In the genomic region with DNA sequence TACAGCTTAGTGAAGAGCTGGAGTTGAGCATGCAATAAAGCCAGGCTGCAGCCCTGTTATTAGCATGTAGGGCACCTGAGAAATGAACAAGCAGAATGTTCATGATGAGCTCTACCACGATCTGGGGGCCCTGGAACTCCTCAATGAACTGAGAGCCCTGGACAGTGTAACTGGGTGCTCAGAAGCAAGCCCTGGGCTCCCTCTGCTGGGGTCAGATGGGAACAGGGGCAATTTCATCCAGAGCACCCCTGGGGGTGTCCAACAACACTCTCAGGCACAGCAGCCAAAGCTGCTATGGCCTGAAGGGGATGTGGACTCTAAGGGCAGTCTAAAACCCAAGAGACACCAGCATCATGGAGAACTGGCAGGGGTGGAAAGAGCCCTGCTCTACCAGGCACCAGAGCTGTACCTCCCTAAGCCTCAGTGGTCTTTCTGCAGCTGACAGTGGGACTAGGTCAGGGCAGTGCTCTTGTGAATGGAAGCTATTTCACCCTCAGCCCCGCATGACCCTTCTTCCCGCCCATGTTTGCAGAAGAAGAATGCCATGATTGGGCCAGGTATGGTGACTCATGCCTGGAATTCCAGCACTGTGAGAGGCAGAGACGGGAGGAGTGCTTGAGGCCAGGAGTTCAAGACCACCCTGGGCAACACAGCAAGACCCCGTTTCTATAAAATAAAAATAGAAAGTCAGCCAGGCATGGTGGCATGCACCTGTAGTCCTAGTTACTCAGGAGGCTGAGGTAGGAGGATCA, we compare ENCODE assay signal across 9 cellular contexts. TPM values are rescaled to one million over a fixed set of nuclear protein-coding genes. Genes with fewer than 3 reads are reported as not detected.
DNase-seq lines count a peak whose midpoint lies in the region; ATAC-seq and TF ChIP-seq lines count a peak whose summit lies in the region.
"Had no signal": no experiment of that assay in that cellular context is flagged by ENCODE, and none has a peak within 500 bp of the region (broad histone marks: within the 10 kb centered on the region; RNA-seq: fewer than 3 reads in every experiment).

No MANE protein-coding gene starts in this region.

- no peaks in the 10 kb centered on the region for H3K27me3 Mint-ChIP-seq in MCF 10A (ENCODE audit: insufficient read depth, unreplicated experiment)
- H3K27me3 Mint-ChIP-seq: activated naive CD4-positive, alpha-beta T cell treated with anti-CD3 and anti-CD28 coated beads, Interleukin-2, amount 50 U/mL, for 24 hours had no signal

- BruUV-seq in OCI-LY7 (replicated peaks; lab: Mats Ljungman, UMichigan) (no TSS peak), MCF 10A (replicated peaks; lab: Mats Ljungman, UMichigan) (no TSS peak)

- no peak overlapping the region for H3K4me2 ChIP-seq in OCI-LY7 (ENCODE audit: low read length)

- CTCF ChIA-PET in OCI-LY7 (lab: Charles Lee; ENCODE audit: unreplicated experiment), result interaction anchor here (0.6 kb wide), 1 partner anchor 161 kb away, joined by 3 read pairs; no protein-coding TSS in a partner anchor
- CTCF ChIA-PET in MCF 10A (lab: Yijun Ruan, JAX), result interaction anchor here (0.7 to 2.3 kb wide), 9 partner anchors 14 to 134 kb away, joined by 3 to 15 read pairs (median 5); partner anchors contain the start of gene THOC5

- ATAC-seq in lower lobe of right lung, result peak; percentile 61 to 68
- ATAC-seq in GM18520 (IDR thresholded peaks at IDR 0.05; ENCODE audit: unreplicated experiment), result no peak
- ATAC-seq in GM21526 (IDR thresholded peaks at IDR 0.05; ENCODE audit: low FRiP score, unreplicated experiment), result no peak

- intact Hi-C loops in OCI-LY7 (cut with micrococcal nuclease; ENCODE audit: unreplicated experiment), result loop anchor here (1.0 to 10.0 kb wide), 2 partner anchors 129 to 220 kb away; partner anchors contain the start of gene GAS2L1
- intact Hi-C loops in MCF 10A (cut with micrococcal nuclease), result loop anchor here (1.0 kb wide), 1 partner anchor 129 kb away; no protein-coding TSS in a partner anchor
- intact Hi-C loops in lower lobe of right lung (cut with DNase I), result no loop called here

- H3K27me3 ChIP-seq in lower lobe of right lung (ENCODE audit: low read depth), result no peaks in the 10 kb centered on the region

- H3K36me3 Mint-ChIP-seq in MCF 10A (ENCODE audit: insufficient read depth, unreplicated experiment), result peaks cover 75% of the 10 kb centered on the region

- H3K79me2 ChIP-seq in OCI-LY7 (ENCODE audit: insufficient read depth, low read depth, low read length), result no peaks in the 10 kb centered on the region

- no peaks in the 10 kb centered on the region for H4K20me1 ChIP-seq in OCI-LY7 (ENCODE audit: insufficient read depth, low read length)

- H3K4me3 ChIP-seq in OCI-LY7 (ENCODE audit: low read depth, low read length, poor library complexity, severe bottlenecking) (no peak overlapping the region), lower lobe of right lung (no peak overlapping the region)

- H2AFZ ChIP-seq in OCI-LY7 (ENCODE audit: low read length), result no peak overlapping the region

- peak; percentile 4 for DNase-seq in activated T-cell treated with anti-CD3 and anti-CD28 coated beads for 1 hour (ENCODE audit: low read depth)
- no peak for DNase-seq in activated T-cell treated with anti-CD3 and anti-CD28 coated beads for 4 hours
- peak; percentile 60 for DNase-seq in OCI-LY7 (ENCODE audit: low spot score)
- peak; percentile 26 for DNase-seq in MCF 10A (ENCODE audit: unreplicated experiment)
- DNase-seq in lower lobe of right lung, result no peak
- DNase-seq in NCI-H524 treated with DMSO at 0.1 percent for 48 hours (lab: John Stamatoyannopoulos, UW), result no peak

- POLR2A ChIA-PET in OCI-LY7 (lab: Charles Lee) (interaction anchor here (0.7 kb wide), 1 partner anchor 67 kb away, joined by 3 read pairs; no protein-coding TSS in a partner anchor), MCF 10A (lab: Yijun Ruan, JAX) (interaction anchor here (1.4 kb wide), 1 partner anchor 29 kb away, joined by 5 read pairs; the partner anchor contains the start of gene THOC5)

- H3K4me3 Mint-ChIP-seq in MCF 10A (ENCODE audit: unreplicated experiment), result no peak overlapping the region
- H3K4me3 Mint-ChIP-seq: activated naive CD4-positive, alpha-beta T cell treated with anti-CD3 and anti-CD28 coated beads, Interleukin-2, amount 50 U/mL, for 24 hours had no signal

- H3K9me3 ChIP-seq in OCI-LY7 (ENCODE audit: low read length), result no peaks in the 10 kb centered on the region
- H3K9me3 ChIP-seq in lower lobe of right lung, result no peaks in the 10 kb centered on the region

- no peaks in the 10 kb centered on the region for H3K9me3 Mint-ChIP-seq in MCF 10A (ENCODE audit: unreplicated experiment)
- H3K9me3 Mint-ChIP-seq: activated naive CD4-positive, alpha-beta T cell treated with anti-CD3 and anti-CD28 coated beads, Interleukin-2, amount 50 U/mL, for 24 hours had no signal

- TF ChIP-seq CTCF in OCI-LY7 (conservative IDR thresholded peaks at IDR 0.05; ENCODE audit: low read length), result peak; percentile 77
- peak; percentile 26 for TF ChIP-seq CTCF in MCF 10A (IDR thresholded peaks at IDR 0.05; ENCODE audit: unreplicated experiment)
- peak; percentile 15 for TF ChIP-seq CTCF in lower lobe of right lung (IDR thresholded peaks at IDR 0.05)

- H3K36me3 ChIP-seq in OCI-LY7 (ENCODE audit: insufficient read depth, low read length) (peaks cover 86% of the 10 kb centered on the region), lower lobe of right lung (peaks cover 97% of the 10 kb centered on the region)

- H3K27ac ChIP-seq in OCI-LY7 (ENCODE audit: low read depth, low read length, poor library complexity, severe bottlenecking), result no peak overlapping the region
- no peak overlapping the region for H3K27ac ChIP-seq in lower lobe of right lung

- H3K4me1 ChIP-seq in OCI-LY7 (ENCODE audit: insufficient read depth, low read length, poor library complexity, severe bottlenecking) (peaks cover 3% of the 10 kb centered on the region), lower lobe of right lung (no peaks in the 10 kb centered on the region)

- H3K27ac Mint-ChIP-seq in MCF 10A (ENCODE audit: low read depth, unreplicated experiment), result no peak overlapping the region
- H3K27ac Mint-ChIP-seq: activated naive CD4-positive, alpha-beta T cell treated with anti-CD3 and anti-CD28 coated beads, Interleukin-2, amount 50 U/mL, for 24 hours had no signal

- H3K9me2 ChIP-seq in OCI-LY7 (ENCODE audit: insufficient read depth, low read length), result no peaks in the 10 kb centered on the region

- H3K4me1 Mint-ChIP-seq in MCF 10A (ENCODE audit: insufficient read depth, unreplicated experiment), result no peaks in the 10 kb centered on the region
- H3K4me1 Mint-ChIP-seq: activated naive CD4-positive, alpha-beta T cell treated with anti-CD3 and anti-CD28 coated beads, Interleukin-2, amount 50 U/mL, for 24 hours had no signal

RNA-seq across cellular contexts. Expression of gene THOC5, which starts 28.9 kb away (rescaled TPM):
- 35.9 and 38.5 TPM in 2 replicates for total RNA-seq in OCI-LY7 (2014; rRNA removed; shearing (Covaris generic))
- total RNA-seq in OCI-LY7 (2022), result 52.7 and 56.7 TPM in 2 replicates
- total RNA-seq in MCF 10A (2022), result 50.3 and 51.3 TPM in 2 replicates
- total RNA-seq in lower lobe of right lung, result 34.4 TPM

RNA-seq across cellular contexts. Expression of gene NEFH, which starts 44.6 kb away (rescaled TPM):
- not detected in 2 replicates for total RNA-seq in OCI-LY7 (2014; rRNA removed; shearing (Covaris generic))
- total RNA-seq in OCI-LY7 (2022) (not detected in 2 replicates), MCF 10A (2022) (not detected in 2 replicates), lower lobe of right lung (1.0 TPM)

RNA-seq across cellular contexts. Expression of gene NIPSNAP1, which starts 56.3 kb away (rescaled TPM):
- total RNA-seq in OCI-LY7 (2014; rRNA removed; shearing (Covaris generic)), result 49.4 and 51.8 TPM in 2 replicates
- total RNA-seq in OCI-LY7 (2022), result 61.1 and 61.9 TPM in 2 replicates
- total RNA-seq in MCF 10A (2022), result 23.4 and 27.2 TPM in 2 replicates
- 22.3 TPM for total RNA-seq in lower lobe of right lung

Comparison
In these comparisons a context has a peak if more than half of its experiments do, and no peak if none do; other contexts are left out.
1. DNase-seq: peak in activated T-cell treated with anti-CD3 and anti-CD28 coated beads for 1 hour (single experiment), OCI-LY7 (single experiment) and MCF 10A (single experiment); none in activated T-cell treated with anti-CD3 and anti-CD28 coated beads for 4 hours (single experiment), lower lobe of right lung (single experiment) and NCI-H524 treated with DMSO at 0.1 percent for 48 hours (single experiment).
2. CTCF ChIP-seq: peak in every context shown above with its lines; median percentile 77 in OCI-LY7; 26 in MCF 10A; 15 in lower lobe of right lung.
3. ATAC-seq: peak in lower lobe of right lung (2 of 2); none in GM18520 (single experiment) and GM21526 (single experiment).